ENCODE assay signal across 8 cellular contexts in the genomic region with DNA sequence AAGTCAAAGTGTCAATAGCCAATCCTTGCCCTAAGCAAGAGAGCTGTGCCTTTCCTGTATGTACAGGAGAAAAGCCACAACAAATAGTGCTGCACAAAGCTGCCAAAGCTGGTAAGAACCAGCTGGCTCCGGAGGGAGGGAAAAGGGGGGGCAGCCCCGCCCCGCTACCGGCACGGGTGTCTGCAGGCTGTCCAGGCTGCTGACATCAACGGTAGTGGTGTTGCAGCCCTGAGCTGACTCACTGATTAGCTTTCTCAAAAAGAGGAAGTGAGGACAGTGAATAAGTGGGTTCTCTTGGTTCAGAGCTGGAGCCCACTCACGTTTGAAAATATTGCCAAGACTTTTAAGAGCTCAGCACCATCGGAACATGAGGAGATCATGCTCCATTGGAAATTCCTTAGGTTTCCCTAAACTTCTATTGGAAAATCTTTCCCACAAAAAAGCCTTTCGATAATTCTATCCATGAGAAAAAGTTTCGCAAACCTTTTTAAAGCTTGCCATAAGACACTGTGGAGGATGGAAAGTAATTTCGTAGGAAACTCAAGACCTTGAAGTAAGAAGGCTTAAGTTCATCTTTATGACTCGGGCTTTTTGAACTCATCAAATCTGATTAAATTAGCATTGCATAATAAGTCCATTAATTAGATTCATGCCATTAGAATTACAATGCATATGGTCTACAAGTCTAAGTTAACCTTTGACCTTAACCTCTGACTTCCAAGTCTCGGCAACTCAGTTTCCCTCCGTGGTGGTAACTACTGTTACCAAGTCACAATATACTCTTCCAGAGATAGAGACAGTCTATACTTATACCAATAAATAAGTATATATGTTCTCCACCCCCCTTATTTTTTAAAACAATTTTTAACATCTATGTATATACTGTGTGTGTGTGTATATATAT.
A peak's percentile ranks its signal among the peaks of the same experiment; 100 is the strongest.
DNase-seq lines count a peak whose midpoint lies in the region; ATAC-seq and TF ChIP-seq lines count a peak whose summit lies in the region.

No MANE protein-coding gene starts in this region.

- H3K9me3 Mint-ChIP-seq in chondrocyte (ENCODE audit: low read depth): no peaks in the 10 kb centered on the region

- no peaks in the 10 kb centered on the region for H3K79me2 ChIP-seq in ACC112 (ENCODE audit: control insufficient read depth, insufficient read depth, low read length, unreplicated experiment)

- peak; percentile 95 for ATAC-seq in GM18861 (IDR thresholded peaks at IDR 0.05; ENCODE audit: unreplicated experiment)
- ATAC-seq in HG03045 (IDR thresholded peaks at IDR 0.05; ENCODE audit: unreplicated experiment): peak; percentile 96
- peak; percentile 81 to 93 (median 85) for ATAC-seq in right lobe of liver

- peak; percentile 81 to 92 for DNase-seq in NCI-H2081 (lab: John Stamatoyannopoulos, UW)
- DNase-seq in activated CD4-positive, alpha-beta T cell treated with anti-CD3 and anti-CD28 coated beads for 1 hour: peak; percentile 37
- DNase-seq in chondrocyte (ENCODE audit: low spot score): no peak
- DNase-seq in right lobe of liver: peak; percentile 68 to 74 (median 74)
- peak; percentile 30 for DNase-seq in stimulated activated CD8-positive, alpha-beta memory T cell treated with anti-CD3 and anti-CD28 coated beads, Interleukin-12 subunit alpha, Interleukin-12 subunit beta, amount 100 ng/mL, for 1 hour (ENCODE audit: low read depth)

- no peaks in the 10 kb centered on the region for H3K27me3 Mint-ChIP-seq in chondrocyte (ENCODE audit: low read depth)

- no peaks in the 10 kb centered on the region for H3K27me3 ChIP-seq in ACC112 (ENCODE audit: insufficient read depth, low read length)
- no peaks in the 10 kb centered on the region for H3K27me3 ChIP-seq in right lobe of liver

- H3K4me3 Mint-ChIP-seq in chondrocyte (ENCODE audit: unreplicated experiment): peak overlapping the region; percentile 17

- TF ChIP-seq CTCF in chondrocyte (IDR thresholded peaks at IDR 0.05) (no peak), right lobe of liver (IDR thresholded peaks at IDR 0.05) (no peak)

- peaks cover 9% of the 10 kb centered on the region for H3K4me1 Mint-ChIP-seq in chondrocyte (ENCODE audit: low read depth)

- TF ChIP-seq POLR2A in right lobe of liver (IDR thresholded peaks at IDR 0.05): no peak

- no peaks in the 10 kb centered on the region for H3K9me3 ChIP-seq in right lobe of liver

- H3K4me1 ChIP-seq in ACC112 (ENCODE audit: control insufficient read depth, insufficient read depth, low read length, unreplicated experiment) (peaks cover 22% of the 10 kb centered on the region), right lobe of liver (no peaks in the 10 kb centered on the region)

- peak overlapping the region; percentile 56 for H2AFZ ChIP-seq in ACC112 (ENCODE audit: low read length, unreplicated experiment)

- H3K36me3 ChIP-seq in ACC112 (ENCODE audit: insufficient read depth, low read length) (no peaks in the 10 kb centered on the region), right lobe of liver (no peaks in the 10 kb centered on the region)

- WGBS in right lobe of liver (ENCODE audit: insufficient coverage, low coverage, low lambda C conversion rate, missing lambda C conversion rate): 38% methylated on average over 11 of the region's 14 CpGs

- peak overlapping the region; percentile 64 for H3K27ac Mint-ChIP-seq in chondrocyte (ENCODE audit: unreplicated experiment)

- H3K36me3 Mint-ChIP-seq in chondrocyte (ENCODE audit: low read depth): peaks cover 2% of the 10 kb centered on the region

- intact Hi-C loops in right lobe of liver (cut with DNase I): no loop called here

- H3K27ac ChIP-seq in ACC112 (ENCODE audit: low read depth, low read length) (peak overlapping the region; percentile 79), right lobe of liver (peak overlapping the region in 1 of 3 donors; percentile 6)

- peak overlapping the region; percentile 23; the same call in 1 of the 2 replicates for H3K4me3 ChIP-seq in ACC112 (ENCODE audit: low read depth, low read length)
- no peak overlapping the region for H3K4me3 ChIP-seq in right lobe of liver
